Comparison of ENCODE assay signal across 8 cellular contexts in genomic region chr5:66144074-66144798, GRCh38. TPM values are rescaled to one million over a fixed set of nuclear protein-coding genes. Genes with fewer than 3 reads are reported as not detected.
DNase-seq lines count a peak whose midpoint lies in the region; ATAC-seq and TF ChIP-seq lines count a peak whose summit lies in the region.

A gene with protein sequence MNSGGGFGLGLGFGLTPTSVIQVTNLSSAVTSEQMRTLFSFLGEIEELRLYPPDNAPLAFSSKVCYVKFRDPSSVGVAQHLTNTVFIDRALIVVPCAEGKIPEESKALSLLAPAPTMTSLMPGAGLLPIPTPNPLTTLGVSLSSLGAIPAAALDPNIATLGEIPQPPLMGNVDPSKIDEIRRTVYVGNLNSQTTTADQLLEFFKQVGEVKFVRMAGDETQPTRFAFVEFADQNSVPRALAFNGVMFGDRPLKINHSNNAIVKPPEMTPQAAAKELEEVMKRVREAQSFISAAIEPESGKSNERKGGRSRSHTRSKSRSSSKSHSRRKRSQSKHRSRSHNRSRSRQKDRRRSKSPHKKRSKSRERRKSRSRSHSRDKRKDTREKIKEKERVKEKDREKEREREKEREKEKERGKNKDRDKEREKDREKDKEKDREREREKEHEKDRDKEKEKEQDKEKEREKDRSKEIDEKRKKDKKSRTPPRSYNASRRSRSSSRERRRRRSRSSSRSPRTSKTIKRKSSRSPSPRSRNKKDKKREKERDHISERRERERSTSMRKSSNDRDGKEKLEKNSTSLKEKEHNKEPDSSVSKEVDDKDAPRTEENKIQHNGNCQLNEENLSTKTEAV (plus strand): TSS chr5:66144300. CDS start chr5:66144377, 77 bp downstream.

- no peaks in the 10 kb centered on the region for H3K9me3 Mint-ChIP-seq in CD4-positive, CD25-positive, alpha-beta regulatory T cell
- H3K9me3 Mint-ChIP-seq in activated CD4-positive, alpha-beta memory T cell treated with anti-CD3 and anti-CD28 coated beads, Interleukin-2, amount 10 ng/mL, durations not matched to agents 7 days and 5 days, result no peaks in the 10 kb centered on the region

- DNase-seq in CD4-positive, CD25-positive, alpha-beta regulatory T cell, result peak; percentile 81 to 93 (median 89)
- DNase-seq in NCI-H82 (lab: John Stamatoyannopoulos, UW) (peak; percentile 94), dorsolateral prefrontal cortex (peak; percentile 85 to 94 (median 92)), right lobe of liver (peak; percentile 95 to 96 (median 96))
- peak; percentile 88 for DNase-seq in activated CD4-positive, alpha-beta memory T cell treated with anti-CD3 and anti-CD28 coated beads, Interleukin-2, amount 10 ng/mL, durations not matched to agents 7 days and 5 days
- DNase-seq in stimulated activated CD4-positive, alpha-beta T cell treated with anti-CD3 and anti-CD28 coated beads, Interleukin-4, amount 100 ng/mL, for 24 hours, result peak; percentile 92

- H3K27ac ChIP-seq in CD4-positive, CD25-positive, alpha-beta regulatory T cell (ENCODE audit: insufficient read depth, low read length, poor library complexity, severe bottlenecking), result peak within 1 kb of the TSS; percentile 98
- H3K27ac ChIP-seq in dorsolateral prefrontal cortex, result peak within 1 kb of the TSS; percentile 85 to 100 (median 99)
- peak within 1 kb of the TSS; percentile 95 to 96 (median 96) for H3K27ac ChIP-seq in right lobe of liver

- peak; percentile 88 for TF ChIP-seq POLR2A in right lobe of liver (IDR thresholded peaks at IDR 0.05)

- H3K9me3 ChIP-seq in CD4-positive, CD25-positive, alpha-beta regulatory T cell (ENCODE audit: control insufficient read depth in 2 of 2, low read length in 2 of 2), result no peaks in the 10 kb centered on the region
- H3K9me3 ChIP-seq in right lobe of liver, result no peaks in the 10 kb centered on the region

- ATAC-seq in CD4-positive, CD25-positive, alpha-beta regulatory T cell (ENCODE audit: low read depth in 2 of 2), result peak; percentile 85 to 88
- ATAC-seq in GM19452 (IDR thresholded peaks at IDR 0.05; ENCODE audit: unreplicated experiment), result peak; percentile 91
- peak; percentile 45 for ATAC-seq in HG03575 (IDR thresholded peaks at IDR 0.05; ENCODE audit: extremely low read depth, insufficient number of reproducible peaks, low FRiP score, unreplicated experiment)
- ATAC-seq in right lobe of liver, result peak; percentile 92 to 96 (median 92)

- peak within 1 kb of the TSS; percentile 98 to 99 (median 99) for H3K4me3 Mint-ChIP-seq in CD4-positive, CD25-positive, alpha-beta regulatory T cell
- peak within 1 kb of the TSS; percentile 97 for H3K4me3 Mint-ChIP-seq in activated CD4-positive, alpha-beta memory T cell treated with anti-CD3 and anti-CD28 coated beads, Interleukin-2, amount 10 ng/mL, durations not matched to agents 7 days and 5 days

- peak within 1 kb of the TSS; percentile 99 to 100 (median 100) for H3K27ac Mint-ChIP-seq in CD4-positive, CD25-positive, alpha-beta regulatory T cell
- H3K27ac Mint-ChIP-seq in activated CD4-positive, alpha-beta memory T cell treated with anti-CD3 and anti-CD28 coated beads, Interleukin-2, amount 10 ng/mL, durations not matched to agents 7 days and 5 days, result peak within 1 kb of the TSS; percentile 99

- H3K4me1 Mint-ChIP-seq in CD4-positive, CD25-positive, alpha-beta regulatory T cell, result peaks cover 5 to 44% (median 31%) of the 10 kb centered on the region in 4 donors
- peaks cover 31% of the 10 kb centered on the region for H3K4me1 Mint-ChIP-seq in activated CD4-positive, alpha-beta memory T cell treated with anti-CD3 and anti-CD28 coated beads, Interleukin-2, amount 10 ng/mL, durations not matched to agents 7 days and 5 days

- CTCF ChIA-PET in activated CD4-positive, alpha-beta memory T cell treated with anti-CD3 and anti-CD28 coated beads, Interleukin-2, amount 10 ng/mL, durations not matched to agents 7 days and 5 days (lab: Charles Lee), result interaction anchor here (0.9 to 1.6 kb wide), 4 partner anchors 27 to 404 kb away, joined by 3 to 4 read pairs (median 4); no protein-coding TSS in a partner anchor

- 0% methylated on average over 4 of the region's 83 CpGs for WGBS in right lobe of liver (ENCODE audit: insufficient coverage, low coverage, low lambda C conversion rate, missing lambda C conversion rate)

- POLR2A ChIA-PET in activated CD4-positive, alpha-beta memory T cell treated with anti-CD3 and anti-CD28 coated beads, Interleukin-2, amount 10 ng/mL, durations not matched to agents 7 days and 5 days (lab: Charles Lee), result interaction anchor here (0.6 to 2.7 kb wide), 15 partner anchors 10 to 582 kb away, joined by 3 to 27 read pairs (median 7); partner anchors contain the start of genes CENPK, ERBIN, NLN and PPWD1

- H3K4me1 ChIP-seq in CD4-positive, CD25-positive, alpha-beta regulatory T cell (ENCODE audit: control insufficient read depth, insufficient read depth, low read length, poor library complexity, severe bottlenecking), result peaks cover 30% of the 10 kb centered on the region
- H3K4me1 ChIP-seq in right lobe of liver, result peaks cover 0 to 24% (median 3%) of the 10 kb centered on the region in 4 donors

- TF ChIP-seq CTCF in dorsolateral prefrontal cortex (IDR thresholded peaks at IDR 0.05 in 54 of 56, conservative IDR thresholded peaks at IDR 0.05 in 2 of 56; ENCODE audit: low read depth in 1 of 56, partially characterized antibody in 56 of 56), result peak in 21 of 56 donors; percentile 6 to 38 (median 24)
- no peak for TF ChIP-seq CTCF in right lobe of liver (IDR thresholded peaks at IDR 0.05)

- no peaks in the 10 kb centered on the region for H3K27me3 ChIP-seq in CD4-positive, CD25-positive, alpha-beta regulatory T cell (ENCODE audit: control insufficient read depth, insufficient read depth, low read length)
- no peaks in the 10 kb centered on the region for H3K27me3 ChIP-seq in dorsolateral prefrontal cortex
- H3K27me3 ChIP-seq in right lobe of liver, result no peaks in the 10 kb centered on the region

- intact Hi-C loops in dorsolateral prefrontal cortex (cut with DNase I) (loop anchor here (1.0 to 10.0 kb wide), 3 partner anchors 219 to 379 kb away; no protein-coding TSS in a partner anchor), right lobe of liver (cut with DNase I) (no loop called here)

- H3K4me3 ChIP-seq in CD4-positive, CD25-positive, alpha-beta regulatory T cell (ENCODE audit: low read depth, low read length), result peak within 1 kb of the TSS; percentile 96
- peak within 1 kb of the TSS; percentile 58 to 92 (median 81) for H3K4me3 ChIP-seq in dorsolateral prefrontal cortex
- peak within 1 kb of the TSS; percentile 78 to 88 (median 80) for H3K4me3 ChIP-seq in right lobe of liver

- peaks cover 4% of the 10 kb centered on the region for H3K36me3 Mint-ChIP-seq in CD4-positive, CD25-positive, alpha-beta regulatory T cell
- H3K36me3 Mint-ChIP-seq in activated CD4-positive, alpha-beta memory T cell treated with anti-CD3 and anti-CD28 coated beads, Interleukin-2, amount 10 ng/mL, durations not matched to agents 7 days and 5 days (ENCODE audit: low read depth), result peaks cover 19% of the 10 kb centered on the region

- H3K27me3 Mint-ChIP-seq in CD4-positive, CD25-positive, alpha-beta regulatory T cell, result peaks cover 9% of the 10 kb centered on the region
- H3K27me3 Mint-ChIP-seq in activated CD4-positive, alpha-beta memory T cell treated with anti-CD3 and anti-CD28 coated beads, Interleukin-2, amount 10 ng/mL, durations not matched to agents 7 days and 5 days, result no peaks in the 10 kb centered on the region

- H3K36me3 ChIP-seq in CD4-positive, CD25-positive, alpha-beta regulatory T cell (ENCODE audit: control insufficient read depth, insufficient read depth, low read length), result no peaks in the 10 kb centered on the region
- H3K36me3 ChIP-seq in right lobe of liver, result no peaks in the 10 kb centered on the region

RNA-seq across cellular contexts. Expression of the gene that starts here (rescaled TPM):
- total RNA-seq in CD4-positive, CD25-positive, alpha-beta regulatory T cell, result 160 TPM
- 10 to 100 TPM; 14.8 to 20.0 (median 19.3) TPM for polyA plus RNA-seq in CD4-positive, CD25-positive, alpha-beta regulatory T cell
- total RNA-seq in activated CD4-positive, alpha-beta memory T cell treated with anti-CD3 and anti-CD28 coated beads, Interleukin-2, amount 10 ng/mL, durations not matched to agents 7 days and 5 days, result 10 to 100 TPM; 52.3 to 53.4 TPM
- total RNA-seq in dorsolateral prefrontal cortex (10 to 100 TPM; 53.0 to 95.6 (median 74.5) TPM), right lobe of liver (10 to 100 TPM; 20.9 to 44.4 (median 34.2) TPM)

Comparison
In these comparisons a context has a peak if more than half of its experiments do, and no peak if none do; other contexts are left out.
1. Peak in every context shown above with its lines: DNase-seq, ATAC-seq, H3K4me3 ChIP-seq and H3K27ac ChIP-seq.
2. intact Hi-C loops: an anchor here in dorsolateral prefrontal cortex (1.0 to 10.0 kb wide); none called in right lobe of liver.